In the genomic region with DNA sequence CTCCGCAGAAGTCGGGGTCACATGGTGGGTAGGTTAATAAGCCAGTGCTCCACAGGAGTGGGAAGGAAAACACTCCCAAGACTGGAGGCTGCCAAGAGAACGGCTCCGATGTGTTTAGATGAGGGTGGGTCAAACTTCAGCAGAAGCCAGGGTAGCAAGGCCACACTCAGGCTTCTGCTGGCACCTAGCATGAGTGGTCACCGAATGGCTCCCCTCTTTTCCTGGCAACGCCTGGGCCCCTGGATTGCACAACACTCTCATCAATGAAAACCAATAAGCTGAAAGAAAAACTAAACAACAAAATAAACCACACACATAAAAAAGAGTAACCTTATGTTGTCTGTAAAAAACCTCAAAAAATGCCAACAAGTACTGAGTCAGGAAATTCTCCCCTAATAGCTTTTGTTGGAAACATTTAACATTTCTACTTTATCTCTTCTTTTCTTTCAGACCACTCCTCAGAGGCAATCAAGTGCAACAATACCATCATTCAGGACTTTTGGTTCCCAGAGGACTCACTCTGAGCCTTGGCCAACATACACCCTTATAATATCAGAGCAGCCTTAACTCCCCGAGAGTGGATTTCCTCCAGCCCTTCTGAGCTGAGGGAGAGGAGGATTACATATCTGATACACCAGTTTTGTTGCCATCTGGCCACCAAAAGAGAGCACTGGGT, we compare ENCODE assay signal across 26 cellular contexts.
DNase-seq lines count a peak whose midpoint lies in the region; ATAC-seq, FAIRE-seq and TF ChIP-seq lines count a peak whose summit lies in the region.
"Had no signal": no experiment of that assay in that cellular context is flagged by ENCODE, and none has a peak within 500 bp of the region (broad histone marks: within the 10 kb centered on the region; RNA-seq: fewer than 3 reads in every experiment).

No MANE protein-coding gene starts in this region.

- ATAC-seq in Right ventricle myocardium superior (ENCODE audit: poor library complexity) = peak; percentile 54
- ATAC-seq: A549, Panc1, WTC11 had no signal

- no peak overlapping the region for H3K27ac ChIP-seq in right atrium auricular region
- H3K27ac ChIP-seq in WERI-Rb-1 = no peak overlapping the region
- peak overlapping the region; percentile 48 for H3K27ac ChIP-seq in left ventricle myocardium inferior (replicated peaks)
- H3K27ac ChIP-seq: A549, brain microvascular endothelial cell, prostate gland, stomach had no signal

- FAIRE-seq in urothelium cell line (lab: Jason Lieb, UNC) = no peak
- FAIRE-seq: A549, colon had no signal

- H3K27me3 ChIP-seq in right atrium auricular region (no peaks in the 10 kb centered on the region), WERI-Rb-1 (ENCODE audit: insufficient read depth, low read depth, severe bottlenecking) (no peaks in the 10 kb centered on the region), left ventricle myocardium inferior (ENCODE audit: low read depth) (no peaks in the 10 kb centered on the region)
- H3K27me3 ChIP-seq: brain microvascular endothelial cell, stomach, transverse colon had no signal

- H3K4me3 ChIP-seq in right atrium auricular region = no peak overlapping the region
- no peak overlapping the region for H3K4me3 ChIP-seq in WERI-Rb-1 (ENCODE audit: low read depth, low read length)
- H3K4me3 ChIP-seq in left ventricle myocardium inferior = no peak overlapping the region
- H3K4me3 ChIP-seq: A549, prostate gland, stomach, transverse colon had no signal

- H3K9me3 ChIP-seq in right atrium auricular region = no peaks in the 10 kb centered on the region
- no peaks in the 10 kb centered on the region for H3K9me3 ChIP-seq in WERI-Rb-1 (ENCODE audit: severe bottlenecking)
- peaks cover 3% of the 10 kb centered on the region for H3K9me3 ChIP-seq in left ventricle myocardium inferior (replicated peaks)
- H3K9me3 ChIP-seq: A549, prostate gland, transverse colon had no signal

- TF ChIP-seq CTCF in right atrium auricular region (IDR thresholded peaks at IDR 0.05) (no peak), WERI-Rb-1 (IDR thresholded peaks at IDR 0.05; ENCODE audit: low read depth, low read length) (no peak), left ventricle myocardium inferior (IDR thresholded peaks at IDR 0.05; ENCODE audit: borderline replicate concordance) (no peak)

- H3K4me1 ChIP-seq in right atrium auricular region (peaks cover 0 to 13% of the 10 kb centered on the region in 2 donors), left ventricle myocardium inferior (peaks cover 4% of the 10 kb centered on the region)
- H3K4me1 ChIP-seq: A549, prostate gland had no signal

- H3K36me3 ChIP-seq in right atrium auricular region = no peaks in the 10 kb centered on the region
- no peaks in the 10 kb centered on the region for H3K36me3 ChIP-seq in WERI-Rb-1
- H3K36me3 ChIP-seq in left ventricle myocardium inferior = no peaks in the 10 kb centered on the region
- H3K36me3 ChIP-seq: brain microvascular endothelial cell, prostate gland, stomach, transverse colon had no signal

- DNase-seq in Right ventricle myocardium superior = no peak
- DNase-seq in right atrium auricular region (ENCODE audit: low spot score) = no peak
- DNase-seq in WERI-Rb-1 = peak; percentile 43
- no peak for DNase-seq in left ventricle myocardium inferior
- peak; percentile 14 for DNase-seq in urothelium cell line (ENCODE audit: low spot score)
- no peak for DNase-seq in NCI-H446 (lab: John Stamatoyannopoulos, UW)
- DNase-seq in NOMO-1 treated with dmso at 0.1 percent for 144 hours (lab: John Stamatoyannopoulos, UW; ENCODE audit: unreplicated experiment) = no peak
- DNase-seq in GM19238 (ENCODE audit: insufficient read length, low spot score) = no peak
- DNase-seq: activated CD4-positive, alpha-beta T cell treated with anti-CD3 and anti-CD28 coated beads, Interleukin-2, amount 10 ng/mL, durations not matched to agents 7 days and 5 days; activated gamma-delta T cell treated with Interleukin-2 at 50 U/mL for 16 hours; activated T-cell treated with anti-CD3 and anti-CD28 coated beads, Interleukin-2, amount 50 U/mL, for 24 hours; brain microvascular endothelial cell; DND-41; foreskin melanocyte; Karpas-422; NCI-H1694; NCI-H2171; NCI-H510A treated with DMSO at 0.1 percent for 48 hours; stomach; T1000; transverse colon had no signal

- intact Hi-C loops in Right ventricle myocardium superior (cut with DNase I) (no loop called here), left ventricle myocardium inferior (cut with micrococcal nuclease) (no loop called here)

Comparison
In these comparisons a context has a peak if more than half of its experiments do, and no peak if none do; other contexts are left out.
1. DNase-seq: peak in WERI-Rb-1 (single experiment) and urothelium cell line (single experiment); none in Right ventricle myocardium superior (single experiment), right atrium auricular region (single experiment), left ventricle myocardium inferior (single experiment), NCI-H446 (0 of 2), NOMO-1 treated with dmso at 0.1 percent for 144 hours (single experiment) and GM19238 (single experiment).